In genomic region chr18:47930086-47930843, GRCh38 we compare ENCODE assay signal across 8 cellular contexts. TPM values are rescaled to one million over a fixed set of nuclear protein-coding genes. Genes with fewer than 3 reads are reported as not detected.
DNase-seq lines count a peak whose midpoint lies in the region; FAIRE-seq and TF ChIP-seq lines count a peak whose summit lies in the region.

SMAD2 (minus strand) TSS chr18:47930659; CDS start chr18:47896756, 33,903 bp downstream.

- intact Hi-C loops in cardiac septum (cut with DNase I) (loop anchor here (5.0 kb wide), 1 partner anchor 72 kb away; no protein-coding TSS in a partner anchor), posterior cingulate gyrus (cut with DNase I) (loop anchor here (5.0 kb wide), 1 partner anchor 92 kb away; no protein-coding TSS in a partner anchor), transverse colon (cut with DNase I; ENCODE audit: low total_unique reads) (no loop called here)

- WGBS in transverse colon (ENCODE audit: low coverage in 1 of 2), 2 donors = 1% methylated on average over 36 of the region's 87 CpGs; no CpG with 5 or more reads in 1 of the 2 donors

- H3K27ac ChIP-seq in SU-DHL-6 (ENCODE audit: low read depth, low read length) (peak within 1 kb of the TSS; percentile 91), transverse colon (peak within 1 kb of the TSS; percentile 91 to 99 (median 98))

- H3K9me2 ChIP-seq in SU-DHL-6 (replicated peaks; ENCODE audit: insufficient read depth, low read length) = no peaks in the 10 kb centered on the region

- H3K4me1 ChIP-seq in transverse colon = peaks cover 0 to 46% (median 32%) of the 10 kb centered on the region in 4 donors

- peak; percentile 72 for DNase-seq in G401 (ENCODE audit: low spot score)
- peak; percentile 7 for DNase-seq in H54 (ENCODE audit: insufficient read length, low spot score)
- peak; percentile 80 for DNase-seq in M059J (ENCODE audit: low read depth)
- DNase-seq in activated naive CD8-positive, alpha-beta T cell treated with anti-CD3 and anti-CD28 coated beads, Interleukin-2, amount 50 U/mL, for 16 hours (ENCODE audit: low read depth, low spot score) = peak; percentile 46
- DNase-seq in cardiac septum (ENCODE audit: low spot score) = peak; percentile 92
- peak; percentile 58 to 96 (median 70) for DNase-seq in posterior cingulate gyrus
- DNase-seq in transverse colon = peak; percentile 88

- H3K4me2 ChIP-seq in SU-DHL-6 (ENCODE audit: low read depth, low read length, poor library complexity, severe bottlenecking) = peak within 1 kb of the TSS; percentile 98

- no peak for TF ChIP-seq CTCF in SU-DHL-6 (IDR thresholded peaks at IDR 0.05; ENCODE audit: insufficient read depth, low read length, poor library complexity, severe bottlenecking)
- TF ChIP-seq CTCF in transverse colon (IDR thresholded peaks at IDR 0.05) = no peak

- FAIRE-seq in H54 (lab: Jason Lieb, UNC) = no peak

- no peaks in the 10 kb centered on the region for H3K36me3 ChIP-seq in SU-DHL-6 (ENCODE audit: low read length)
- H3K36me3 ChIP-seq in transverse colon = no peaks in the 10 kb centered on the region

- H3K79me2 ChIP-seq in SU-DHL-6 (ENCODE audit: insufficient read depth, low read length) = peaks cover 50% of the 10 kb centered on the region

- in situ Hi-C loops in G401 (cut with HindIII; ENCODE audit: low sequenced_read_pairs) (no loop called here), transverse colon (cut with MboI; ENCODE audit: low pct_ligation_motif_present in 1 of 4, low pct_unique_long_range_greater_than_20kb in 1 of 4, low sequenced_read_pairs in 3 of 4) (no loop called here)

- 0 out of 2 replicates have a peak, but pooled peaks have one; percentile 30 for TF ChIP-seq POLR2A in H54 (IDR thresholded peaks at IDR 0.05; ENCODE audit: low read depth, low read length)
- TF ChIP-seq POLR2A in transverse colon (IDR thresholded peaks at IDR 0.05) = peak; percentile 64

- H3F3A ChIP-seq in SU-DHL-6 (ENCODE audit: insufficient read depth) = peaks cover 8% of the 10 kb centered on the region

- peaks cover 38% of the 10 kb centered on the region for H4K20me1 ChIP-seq in SU-DHL-6 (ENCODE audit: low read depth, low read length)

- peak within 1 kb of the TSS; percentile 85 for H3K9ac ChIP-seq in SU-DHL-6 (ENCODE audit: low read length)

- H3K4me3 ChIP-seq in SU-DHL-6 (ENCODE audit: insufficient read depth, low read length, poor library complexity, severe bottlenecking) = peak within 1 kb of the TSS; percentile 68
- H3K4me3 ChIP-seq in transverse colon = peak within 1 kb of the TSS; percentile 70 to 90 (median 81)

- H2AFZ ChIP-seq in SU-DHL-6 (ENCODE audit: low read depth, low read length, severe bottlenecking) = peak within 1 kb of the TSS; percentile 81

- TF ChIP-seq EP300 in transverse colon (IDR thresholded peaks at IDR 0.05; ENCODE audit: low read depth) = no peak

- H3K27me3 ChIP-seq in SU-DHL-6 (ENCODE audit: low read length) = no peaks in the 10 kb centered on the region
- H3K27me3 ChIP-seq in transverse colon = no peaks in the 10 kb centered on the region

- H3K9me3 ChIP-seq in SU-DHL-6 (ENCODE audit: insufficient read depth, low read length) (no peaks in the 10 kb centered on the region), transverse colon (no peaks in the 10 kb centered on the region)

RNA-seq across cellular contexts. Expression of gene SMAD2, which starts in this region (rescaled TPM):
- 54.3 and 68.8 TPM in 2 replicates for total RNA-seq in G401 (2014; rRNA removed; shearing (Covaris generic))
- 124 and 171 TPM in 2 replicates for total RNA-seq in M059J (2014; rRNA removed; shearing (Covaris generic))
- 104 TPM for total RNA-seq in cardiac septum
- 10 to 100 TPM; 17.9 to 68.8 (median 43.9) TPM for total RNA-seq in transverse colon

Comparison
In these comparisons a context has a peak if more than half of its experiments do, and no peak if none do; other contexts are left out.
1. Peak in every context shown above with its lines: DNase-seq, H3K4me3 ChIP-seq and H3K27ac ChIP-seq.
2. DNase-seq: peak in every context shown above with its lines; median percentile 92 in cardiac septum; 88 in transverse colon; 80 in M059J; 72 in G401; 70 in posterior cingulate gyrus; 46 in activated naive CD8-positive, alpha-beta T cell treated with anti-CD3 and anti-CD28 coated beads, Interleukin-2, amount 50 U/mL, for 16 hours; 7 in H54.